In the genomic region with DNA sequence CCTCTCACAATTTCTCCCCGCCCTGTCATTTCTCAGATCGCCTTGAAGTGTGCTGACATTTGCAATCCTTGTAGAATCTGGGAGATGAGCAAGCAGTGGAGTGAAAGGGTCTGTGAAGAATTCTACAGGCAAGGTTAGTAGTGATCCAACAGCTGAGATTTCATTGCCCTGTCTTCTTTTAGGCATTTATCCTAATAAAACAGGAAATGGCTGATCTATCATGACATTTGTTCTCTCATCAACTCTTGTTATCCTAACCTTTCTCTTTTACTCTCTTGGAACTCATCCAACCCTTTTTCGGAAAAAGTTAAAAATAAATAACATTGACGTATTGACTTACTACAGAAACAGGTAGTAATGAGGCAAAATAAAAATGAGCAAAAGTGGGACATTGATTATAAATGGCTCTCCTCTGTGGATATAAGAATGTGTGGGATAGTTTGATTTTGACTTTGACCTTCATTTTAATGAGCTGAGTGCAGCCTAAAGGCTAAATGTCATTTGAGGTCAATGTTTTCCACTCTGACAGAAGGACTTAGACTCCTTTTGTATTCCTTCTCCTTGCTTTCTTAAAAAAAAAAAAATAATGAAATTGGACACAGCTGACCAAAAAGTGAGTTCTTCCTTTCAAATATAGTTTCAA, we compare ENCODE assay signal across 20 cellular contexts.
DNase-seq lines count a peak whose midpoint lies in the region; ATAC-seq, FAIRE-seq and TF ChIP-seq lines count a peak whose summit lies in the region.
"Had no signal": no experiment of that assay in that cellular context is flagged by ENCODE, and none has a peak within 500 bp of the region (broad histone marks: within the 10 kb centered on the region; RNA-seq: fewer than 3 reads in every experiment).

No MANE protein-coding gene starts in this region.

- H3K4me2 ChIP-seq in astrocyte (ENCODE audit: low read length), result no peak overlapping the region

- H3K4me1 Mint-ChIP-seq in astrocyte (ENCODE audit: low read depth, unreplicated experiment) (no peaks in the 10 kb centered on the region), osteocyte (ENCODE audit: unreplicated experiment) (peaks cover 13% of the 10 kb centered on the region)
- H3K4me1 Mint-ChIP-seq: CD4-positive, CD25-positive, alpha-beta regulatory T cell had no signal

- H4K20me1 ChIP-seq in astrocyte (ENCODE audit: insufficient read depth, low read length), result no peaks in the 10 kb centered on the region

- H2AFZ ChIP-seq in astrocyte (ENCODE audit: low read depth, low read length), result no peak overlapping the region

- H3K27ac ChIP-seq in astrocyte (ENCODE audit: low read depth, low read length) (no peak overlapping the region), right cardiac atrium (ENCODE audit: low read length) (peak overlapping the region; percentile 36), A673 (ENCODE audit: low read depth, low read length, poor library complexity, severe bottlenecking) (no peak overlapping the region)
- H3K27ac ChIP-seq: Peyer's patch had no signal

- ATAC-seq in right cardiac atrium (peak; percentile 53 to 77), GM21528 (IDR thresholded peaks at IDR 0.05; ENCODE audit: low FRiP score, unreplicated experiment) (no peak)
- ATAC-seq: K562 had no signal

- H3K4me1 ChIP-seq in astrocyte (ENCODE audit: insufficient read depth, low read length) (no peaks in the 10 kb centered on the region), right cardiac atrium (ENCODE audit: control insufficient read depth, insufficient read depth, low read length) (peaks cover 10% of the 10 kb centered on the region), A673 (ENCODE audit: insufficient read depth, low read length, poor library complexity, severe bottlenecking) (no peaks in the 10 kb centered on the region)
- H3K4me1 ChIP-seq: Peyer's patch had no signal

- POLR2A ChIA-PET in A673 (lab: Charles Lee; ENCODE audit: low non-redundant PET), result no interaction called here

- H3K36me3 ChIP-seq in astrocyte (ENCODE audit: insufficient read depth, low read length) (no peaks in the 10 kb centered on the region), A673 (ENCODE audit: insufficient read depth, low read length, poor library complexity, severe bottlenecking) (no peaks in the 10 kb centered on the region)
- H3K36me3 ChIP-seq: MG63, Peyer's patch had no signal

- H3K9ac ChIP-seq in astrocyte (ENCODE audit: low read length), result no peak overlapping the region

- CTCF ChIA-PET in A673 (lab: Charles Lee), result no interaction called here

- FAIRE-seq in astrocyte (lab: Jason Lieb, UNC), result no peak
- FAIRE-seq: K562 had no signal

- H3K9me3 Mint-ChIP-seq in astrocyte (ENCODE audit: unreplicated experiment) (no peaks in the 10 kb centered on the region), osteocyte (ENCODE audit: unreplicated experiment) (no peaks in the 10 kb centered on the region)

- BruUV-seq in A673 (replicated peaks; lab: Mats Ljungman, UMichigan), result no TSS peak

- H3K27ac Mint-ChIP-seq in astrocyte (ENCODE audit: unreplicated experiment) (no peak overlapping the region), osteocyte (ENCODE audit: unreplicated experiment) (peak overlapping the region; percentile 12)
- H3K27ac Mint-ChIP-seq: CD4-positive, CD25-positive, alpha-beta regulatory T cell had no signal

- H3K27me3 Mint-ChIP-seq in astrocyte (ENCODE audit: low read depth, unreplicated experiment) (peaks cover 3% of the 10 kb centered on the region), osteocyte (ENCODE audit: unreplicated experiment) (no peaks in the 10 kb centered on the region)

- 66% methylated on average over 4 of the region's 4 CpGs for WGBS in right cardiac atrium

- H3K36me3 Mint-ChIP-seq in astrocyte (ENCODE audit: low read depth, unreplicated experiment) (no peaks in the 10 kb centered on the region), osteocyte (ENCODE audit: unreplicated experiment) (peaks cover 10% of the 10 kb centered on the region)
- H3K36me3 Mint-ChIP-seq: CD4-positive, CD25-positive, alpha-beta regulatory T cell had no signal

- H3K4me3 Mint-ChIP-seq in astrocyte (ENCODE audit: unreplicated experiment) (no peak overlapping the region), osteocyte (ENCODE audit: unreplicated experiment) (no peak overlapping the region)
- H3K4me3 Mint-ChIP-seq: CD4-positive, CD25-positive, alpha-beta regulatory T cell had no signal

- intact Hi-C loops in right cardiac atrium (cut with DNase I), result no loop called here
- intact Hi-C loops in A673 (cut with micrococcal nuclease; ENCODE audit: unreplicated experiment), result no loop called here

- DNase-seq in astrocyte (ENCODE audit: low read depth) (peak; percentile 6), choroid plexus epithelial cell (ENCODE audit: low read depth) (peak; percentile 69), right cardiac atrium (no peak), osteocyte (ENCODE audit: extremely low spot score, unreplicated experiment) (no peak), A673 (ENCODE audit: low spot score) (no peak), occipital lobe (lab: John Stamatoyannopoulos, UW) (no peak)
- no peak for DNase-seq in activated CD4-positive, CD25-positive, alpha-beta regulatory T cell treated with anti-CD3 and anti-CD28 coated beads, Interleukin-2, amount 50 U/mL, for 72 hours
- DNase-seq: CD4-positive, CD25-positive, alpha-beta regulatory T cell; DMS79; H7; MG63; NCI-H1417; NCI-H1694 treated with DMSO at 0.1 percent for 48 hours; NCI-H2081 treated with DMSO at 0.1 percent for 48 hours; NCI-H2171 treated with DMSO at 0.1 percent for 48 hours; NCI-H446; NCI-H526; Peyer's patch had no signal

- TF ChIP-seq CTCF in astrocyte (IDR thresholded peaks at IDR 0.05; ENCODE audit: insufficient read depth, low read depth, low read length) (no peak), choroid plexus epithelial cell (conservative IDR thresholded peaks at IDR 0.05; ENCODE audit: low read depth, low read length) (no peak), osteocyte (IDR thresholded peaks at IDR 0.05) (no peak), A673 (conservative IDR thresholded peaks at IDR 0.05; ENCODE audit: low read depth, low read length) (no peak)

- no peaks in the 10 kb centered on the region for H3K79me2 ChIP-seq in astrocyte (ENCODE audit: insufficient read depth, low read length)

- H3K27me3 ChIP-seq in astrocyte (ENCODE audit: insufficient read depth, low read length), result no peaks in the 10 kb centered on the region
- H3K27me3 ChIP-seq in right cardiac atrium (ENCODE audit: control insufficient read depth, insufficient read depth), result no peaks in the 10 kb centered on the region
- H3K27me3 ChIP-seq in A673 (replicated peaks; ENCODE audit: insufficient read depth, low read depth, low read length, poor library complexity), result peaks cover 17% of the 10 kb centered on the region
- H3K27me3 ChIP-seq: MG63, Peyer's patch had no signal

- H3K4me3 ChIP-seq in astrocyte (ENCODE audit: insufficient read depth, low read depth, low read length) (no peak overlapping the region), choroid plexus epithelial cell (ENCODE audit: low read depth, low read length) (no peak overlapping the region), right cardiac atrium (ENCODE audit: low read length) (no peak overlapping the region), A673 (ENCODE audit: low read depth, low read length, poor library complexity, severe bottlenecking) (no peak overlapping the region)
- H3K4me3 ChIP-seq: K562, MG63, Peyer's patch had no signal

- no peaks in the 10 kb centered on the region for H3K9me3 ChIP-seq in astrocyte (ENCODE audit: insufficient read depth, low read depth, low read length)
- H3K9me3 ChIP-seq in right cardiac atrium (ENCODE audit: control insufficient read depth, low read length), result no peaks in the 10 kb centered on the region
- H3K9me3 ChIP-seq in A673 (ENCODE audit: low read depth, low read length, poor library complexity, severe bottlenecking), result no peaks in the 10 kb centered on the region
- H3K9me3 ChIP-seq: MG63, Peyer's patch had no signal

Comparison
In these comparisons a context has a peak if more than half of its experiments do, and no peak if none do; other contexts are left out.
1. DNase-seq: peak in astrocyte (single experiment) and choroid plexus epithelial cell (single experiment); none in right cardiac atrium (0 of 3), osteocyte (single experiment), A673 (single experiment), occipital lobe (single experiment) and activated CD4-positive, CD25-positive, alpha-beta regulatory T cell treated with anti-CD3 and anti-CD28 coated beads, Interleukin-2, amount 50 U/mL, for 72 hours (single experiment).